In genomic region chr15:90402806-90403205, GRCh38 we compare ENCODE assay signal across 12 cellular contexts. TPM values are rescaled to one million over a fixed set of nuclear protein-coding genes. Genes with fewer than 3 reads are reported as not detected.
DNase-seq lines count a peak whose midpoint lies in the region; ATAC-seq and TF ChIP-seq lines count a peak whose summit lies in the region.
"Had no signal": no experiment of that assay in that cellular context is flagged by ENCODE, and none has a peak within 500 bp of the region (broad histone marks: within the 10 kb centered on the region; RNA-seq: fewer than 3 reads in every experiment).

No MANE protein-coding gene starts in this region.

- no peaks in the 10 kb centered on the region for H3K9me3 Mint-ChIP-seq in progenitor cell of endocrine pancreas (ENCODE audit: low read depth)
- H3K9me3 Mint-ChIP-seq in activated CD8-positive, alpha-beta memory T cell treated with anti-CD3 and anti-CD28 coated beads, Interleukin-2, amount 10 ng/mL, durations not matched to agents 7 days and 5 days (ENCODE audit: low read depth) = no peaks in the 10 kb centered on the region
- H3K9me3 Mint-ChIP-seq in activated T-cell treated with anti-CD3 and anti-CD28 coated beads, Interleukin-2, amount 50 U/mL, for 72 hours = no peaks in the 10 kb centered on the region

- peaks cover 45% of the 10 kb centered on the region for H3K4me1 Mint-ChIP-seq in progenitor cell of endocrine pancreas (ENCODE audit: low read depth)
- peaks cover 75% of the 10 kb centered on the region for H3K4me1 Mint-ChIP-seq in activated CD8-positive, alpha-beta memory T cell treated with anti-CD3 and anti-CD28 coated beads, Interleukin-2, amount 10 ng/mL, durations not matched to agents 7 days and 5 days
- H3K4me1 Mint-ChIP-seq in activated T-cell treated with anti-CD3 and anti-CD28 coated beads, Interleukin-2, amount 50 U/mL, for 72 hours (ENCODE audit: low read depth) = peaks cover 74% of the 10 kb centered on the region

- TF ChIP-seq EP300 in esophagus muscularis mucosa (IDR thresholded peaks at IDR 0.05) = no peak

- H3K4me3 Mint-ChIP-seq in progenitor cell of endocrine pancreas (ENCODE audit: low read depth) = no peak overlapping the region
- H3K4me3 Mint-ChIP-seq in activated CD8-positive, alpha-beta memory T cell treated with anti-CD3 and anti-CD28 coated beads, Interleukin-2, amount 10 ng/mL, durations not matched to agents 7 days and 5 days = no peak overlapping the region
- H3K4me3 Mint-ChIP-seq in activated T-cell treated with anti-CD3 and anti-CD28 coated beads, Interleukin-2, amount 50 U/mL, for 72 hours = no peak overlapping the region

- no peak for TF ChIP-seq POLR2A in Peyer's patch (IDR thresholded peaks at IDR 0.05)
- no peak for TF ChIP-seq POLR2A in esophagus muscularis mucosa (IDR thresholded peaks at IDR 0.05; ENCODE audit: low read depth)

- H3K27ac ChIP-seq in AG04450 (ENCODE audit: low read depth, low read length) (peak overlapping the region; percentile 22), Peyer's patch (peak overlapping the region; percentile 20 to 86 (median 70)), esophagus muscularis mucosa (replicated peaks in 1 of 4) (peak overlapping the region; percentile 83 to 87 (median 86))
- H3K27ac ChIP-seq: C4-2B had no signal

- no peaks in the 10 kb centered on the region for H3K36me3 ChIP-seq in Peyer's patch
- H3K36me3 ChIP-seq in esophagus muscularis mucosa = no peaks in the 10 kb centered on the region

- DNase-seq in AG04450 (ENCODE audit: low read depth, low spot score) (no peak), Peyer's patch (no peak), esophagus muscularis mucosa (ENCODE audit: extremely low spot score) (no peak), progenitor cell of endocrine pancreas (ENCODE audit: low spot score, unreplicated experiment) (no peak), NCI-H2029 (lab: John Stamatoyannopoulos, UW) (no peak), NOMO-1 (lab: John Stamatoyannopoulos, UW; ENCODE audit: unreplicated experiment in 2 of 2) (no peak)
- DNase-seq in activated CD8-positive, alpha-beta memory T cell treated with anti-CD3 and anti-CD28 coated beads, Interleukin-2, amount 10 ng/mL, durations not matched to agents 7 days and 5 days = no peak
- DNase-seq in activated T-cell treated with anti-CD3 and anti-CD28 coated beads, Interleukin-2, amount 50 U/mL, for 72 hours = no peak
- DNase-seq: activated gamma-delta T cell treated with Interleukin-2 at 50 U/mL for 16 hours; effector memory CD4-positive, alpha-beta T cell; NCI-H187 treated with DMSO at 0.1 percent for 48 hours had no signal

- ATAC-seq in activated CD8-positive, alpha-beta memory T cell treated with anti-CD3 and anti-CD28 coated beads, Interleukin-2, amount 10 ng/mL, durations not matched to agents 7 days and 5 days = no peak
- no peak for ATAC-seq in activated T-cell treated with anti-CD3 and anti-CD28 coated beads, Interleukin-2, amount 50 U/mL, for 72 hours (replicated peaks in 1 of 2)

- CTCF ChIA-PET in AG04450 (lab: Charles Lee) = interaction anchor here (1.4 kb wide), 1 partner anchor 83 kb away, joined by 4 read pairs; no protein-coding TSS in a partner anchor
- CTCF ChIA-PET in activated CD8-positive, alpha-beta memory T cell treated with anti-CD3 and anti-CD28 coated beads, Interleukin-2, amount 10 ng/mL, durations not matched to agents 7 days and 5 days (lab: Charles Lee) = interaction anchor here (1.2 to 1.7 kb wide), 3 partner anchors 15 to 82 kb away, joined by 3 to 6 read pairs (median 6); partner anchors contain the start of gene IQGAP1

- H3K4me1 ChIP-seq in Peyer's patch = peaks cover 0 to 52% (median 14%) of the 10 kb centered on the region in 4 donors
- H3K4me1 ChIP-seq in esophagus muscularis mucosa = peaks cover 63 to 98% (median 96%) of the 10 kb centered on the region in 4 donors

- H3K36me3 Mint-ChIP-seq in progenitor cell of endocrine pancreas (ENCODE audit: insufficient read depth) = peaks cover 4% of the 10 kb centered on the region
- peaks cover 42% of the 10 kb centered on the region for H3K36me3 Mint-ChIP-seq in activated CD8-positive, alpha-beta memory T cell treated with anti-CD3 and anti-CD28 coated beads, Interleukin-2, amount 10 ng/mL, durations not matched to agents 7 days and 5 days
- H3K36me3 Mint-ChIP-seq in activated T-cell treated with anti-CD3 and anti-CD28 coated beads, Interleukin-2, amount 50 U/mL, for 72 hours (ENCODE audit: insufficient read depth in 2 of 2) = peaks cover 2 to 5% of the 10 kb centered on the region in 2 donors

- H3K27ac Mint-ChIP-seq in progenitor cell of endocrine pancreas = peak overlapping the region; percentile 97
- H3K27ac Mint-ChIP-seq in activated CD8-positive, alpha-beta memory T cell treated with anti-CD3 and anti-CD28 coated beads, Interleukin-2, amount 10 ng/mL, durations not matched to agents 7 days and 5 days = no peak overlapping the region
- H3K27ac Mint-ChIP-seq in activated T-cell treated with anti-CD3 and anti-CD28 coated beads, Interleukin-2, amount 50 U/mL, for 72 hours = no peak overlapping the region

- intact Hi-C loops in esophagus muscularis mucosa (cut with DNase I) = no loop called here

- POLR2A ChIA-PET in AG04450 (lab: Yijun Ruan, JAX) = interaction anchor here (0.7 to 1.6 kb wide), 4 partner anchors 10 to 17 kb away, joined by 3 to 6 read pairs (median 4); partner anchors contain the start of gene IQGAP1

- no peaks in the 10 kb centered on the region for H3K9me3 ChIP-seq in AG04450 (ENCODE audit: control insufficient read depth, insufficient read depth, low read length)
- no peaks in the 10 kb centered on the region for H3K9me3 ChIP-seq in Peyer's patch
- H3K9me3 ChIP-seq in esophagus muscularis mucosa = no peaks in the 10 kb centered on the region

- TF ChIP-seq CTCF in AG04450 (IDR thresholded peaks at IDR 0.05; ENCODE audit: low read depth, low read length) = no peak
- no peak for TF ChIP-seq CTCF in Peyer's patch (IDR thresholded peaks at IDR 0.05)
- no peak for TF ChIP-seq CTCF in esophagus muscularis mucosa (IDR thresholded peaks at IDR 0.05)
- TF ChIP-seq CTCF in progenitor cell of endocrine pancreas (IDR thresholded peaks at IDR 0.05; ENCODE audit: unreplicated experiment) = no peak

- 67% methylated on average over 4 of the region's 4 CpGs for WGBS in esophagus muscularis mucosa

- no peaks in the 10 kb centered on the region for H3K27me3 Mint-ChIP-seq in progenitor cell of endocrine pancreas
- no peaks in the 10 kb centered on the region for H3K27me3 Mint-ChIP-seq in activated CD8-positive, alpha-beta memory T cell treated with anti-CD3 and anti-CD28 coated beads, Interleukin-2, amount 10 ng/mL, durations not matched to agents 7 days and 5 days
- H3K27me3 Mint-ChIP-seq in activated T-cell treated with anti-CD3 and anti-CD28 coated beads, Interleukin-2, amount 50 U/mL, for 72 hours (ENCODE audit: low read depth) = no peaks in the 10 kb centered on the region

- H3K4me3 ChIP-seq in AG04450 (ENCODE audit: low read depth, low read length) (no peak overlapping the region), Peyer's patch (no peak overlapping the region), esophagus muscularis mucosa (no peak overlapping the region)

- H3K27me3 ChIP-seq in AG04450 (ENCODE audit: control insufficient read depth, insufficient read depth, low read length) (no peaks in the 10 kb centered on the region), Peyer's patch (no peaks in the 10 kb centered on the region), esophagus muscularis mucosa (no peaks in the 10 kb centered on the region)

RNA-seq across cellular contexts. Expression of gene IQGAP1, which starts 14.8 kb away (rescaled TPM):
- polyA plus RNA-seq in AG04450 (2011; rRNA removed) = 141 and 170 TPM in 2 replicates
- 235 and 297 TPM in 2 replicates for polyA minus RNA-seq in AG04450 (2011; rRNA and poly(A)+ RNA removed)
- total RNA-seq in Peyer's patch = 100 to 1,000 TPM; 162 to 334 (median 168) TPM
- total RNA-seq in esophagus muscularis mucosa = 100 to 1,000 TPM; 212 to 293 (median 251) TPM
- total RNA-seq in progenitor cell of endocrine pancreas = 141 and 142 TPM in 2 replicates
- total RNA-seq in activated CD8-positive, alpha-beta memory T cell treated with anti-CD3 and anti-CD28 coated beads, Interleukin-2, amount 10 ng/mL, durations not matched to agents 7 days and 5 days = 100 to 1,000 TPM; 217 to 221 TPM
- total RNA-seq in activated T-cell treated with anti-CD3 and anti-CD28 coated beads, Interleukin-2, amount 50 U/mL, for 72 hours = 100 to 1,000 TPM; 177 to 184 TPM

RNA-seq across cellular contexts. Expression of gene ZNF774, which starts 50.7 kb away (rescaled TPM):
- polyA plus RNA-seq in AG04450 (2011; rRNA removed) = 1.1 and 2.3 TPM in 2 replicates
- 1.1 and 1.8 TPM in 2 replicates for polyA minus RNA-seq in AG04450 (2011; rRNA and poly(A)+ RNA removed)
- total RNA-seq in Peyer's patch = 10 to 100 TPM in 1 of 4 donors, 1 to 10 TPM in 3; 4.0 to 11.7 (median 8.7) TPM
- 1 to 10 TPM; 1.5 to 2.3 (median 1.7) TPM for total RNA-seq in esophagus muscularis mucosa
- total RNA-seq in progenitor cell of endocrine pancreas = 9.5 and 13.8 TPM in 2 replicates
- total RNA-seq in activated CD8-positive, alpha-beta memory T cell treated with anti-CD3 and anti-CD28 coated beads, Interleukin-2, amount 10 ng/mL, durations not matched to agents 7 days and 5 days = 1 to 10 TPM; 1.6 to 2.1 TPM
- total RNA-seq in activated T-cell treated with anti-CD3 and anti-CD28 coated beads, Interleukin-2, amount 50 U/mL, for 72 hours = 1 to 10 TPM in 1 of 2 donors, under 1 TPM in 1; 0.60 to 2.7 TPM

Comparison
In these comparisons a context has a peak if more than half of its experiments do, and no peak if none do; other contexts are left out.
1. H3K27ac ChIP-seq: peak in every context shown above with its lines; median percentile 86 in esophagus muscularis mucosa; 70 in Peyer's patch; 22 in AG04450.